ENCODE assay signal across 1 cellular context in genomic region chr2:241268306-241268705, GRCh38.
TF ChIP-seq lines count a peak whose summit lies in the region.

No MANE protein-coding gene starts in this region.

TF ChIP-seq in SK-N-SH, 30 proteins besides CTCF, POLR2A, EP300 and RAD21 (continued from another document):
- TF ChIP-seq, protein P1, sequence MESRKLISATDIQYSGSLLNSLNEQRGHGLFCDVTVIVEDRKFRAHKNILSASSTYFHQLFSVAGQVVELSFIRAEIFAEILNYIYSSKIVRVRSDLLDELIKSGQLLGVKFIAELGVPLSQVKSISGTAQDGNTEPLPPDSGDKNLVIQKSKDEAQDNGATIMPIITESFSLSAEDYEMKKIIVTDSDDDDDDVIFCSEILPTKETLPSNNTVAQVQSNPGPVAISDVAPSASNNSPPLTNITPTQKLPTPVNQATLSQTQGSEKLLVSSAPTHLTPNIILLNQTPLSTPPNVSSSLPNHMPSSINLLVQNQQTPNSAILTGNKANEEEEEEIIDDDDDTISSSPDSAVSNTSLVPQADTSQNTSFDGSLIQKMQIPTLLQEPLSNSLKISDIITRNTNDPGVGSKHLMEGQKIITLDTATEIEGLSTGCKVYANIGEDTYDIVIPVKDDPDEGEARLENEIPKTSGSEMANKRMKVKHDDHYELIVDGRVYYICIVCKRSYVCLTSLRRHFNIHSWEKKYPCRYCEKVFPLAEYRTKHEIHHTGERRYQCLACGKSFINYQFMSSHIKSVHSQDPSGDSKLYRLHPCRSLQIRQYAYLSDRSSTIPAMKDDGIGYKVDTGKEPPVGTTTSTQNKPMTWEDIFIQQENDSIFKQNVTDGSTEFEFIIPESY (IDR thresholded peaks at IDR 0.05; ENCODE audit: borderline replicate concordance, low read depth) = no peak
- no peak for TF ChIP-seq FOSL2 (IDR thresholded peaks at IDR 0.05; ENCODE audit: borderline replicate concordance, low read depth)
- no peak for TF ChIP-seq GATA2 (CRISPR knock-in tag; IDR thresholded peaks at IDR 0.05)
